29 cellular contexts compared by ENCODE assay signal in genomic region chr1:58862728-58863385, GRCh38.
A peak's percentile ranks its signal among the peaks of the same experiment; 100 is the strongest.
DNase-seq lines count a peak whose midpoint lies in the region; ATAC-seq, FAIRE-seq and TF ChIP-seq lines count a peak whose summit lies in the region.
"Had no signal": no experiment of that assay in that cellular context is flagged by ENCODE, and none has a peak within 500 bp of the region (broad histone marks: within the 10 kb centered on the region; RNA-seq: fewer than 3 reads in every experiment).

No MANE protein-coding gene starts in this region.

- intact Hi-C loops in mucosa of descending colon (cut with DNase I, micrococcal nuclease) (no loop called here), tibial artery (cut with DNase I; ENCODE audit: low total_unique reads) (no loop called here)

- no peak overlapping the region for H3K4me3 ChIP-seq in mucosa of descending colon
- H3K4me3 ChIP-seq in tibial artery, result no peak overlapping the region
- H3K4me3 ChIP-seq: esophagus squamous epithelium, hepatocyte, smooth muscle cell, stomach, tibial nerve had no signal

- H3K27me3 ChIP-seq in tibial artery, result no peaks in the 10 kb centered on the region
- H3K27me3 ChIP-seq: esophagus squamous epithelium, hepatocyte, stomach, tibial nerve had no signal

- no peak for FAIRE-seq in GM12892 (lab: Jason Lieb, UNC)
- FAIRE-seq: A204.1, endometrium had no signal

- H3K4me1 ChIP-seq in mucosa of descending colon (ENCODE audit: low read depth), result peaks cover 7% of the 10 kb centered on the region
- H3K4me1 ChIP-seq in tibial artery, result no peaks in the 10 kb centered on the region

- no peaks in the 10 kb centered on the region for H3K9me3 ChIP-seq in mucosa of descending colon
- no peaks in the 10 kb centered on the region for H3K9me3 ChIP-seq in tibial artery
- H3K9me3 ChIP-seq: esophagus squamous epithelium, stomach, tibial nerve had no signal

- no peak for TF ChIP-seq POLR2A in GM12892 (IDR thresholded peaks at IDR 0.05; ENCODE audit: low read depth, low read length)

- ATAC-seq in mucosa of descending colon, result no peak
- ATAC-seq: CD8-positive, alpha-beta T cell; left lobe of liver had no signal

- no peak overlapping the region for H3K27ac ChIP-seq in tibial artery
- H3K27ac ChIP-seq: esophagus squamous epithelium, hepatocyte, RWPE1, stomach, tibial nerve had no signal

- no peaks in the 10 kb centered on the region for H3K36me3 ChIP-seq in mucosa of descending colon (ENCODE audit: low read depth)
- H3K36me3 ChIP-seq in tibial artery, result no peaks in the 10 kb centered on the region
- H3K36me3 ChIP-seq: esophagus squamous epithelium, stomach, tibial nerve had no signal

- DNase-seq in NCI-H2107 treated with DMSO at 0.1 percent for 48 hours (lab: John Stamatoyannopoulos, UW; ENCODE audit: unreplicated experiment) (peak; percentile 85), NCI-H2107 (lab: John Stamatoyannopoulos, UW) (no peak), NCI-H2227 treated with DMSO at 0.1 percent for 48 hours (lab: John Stamatoyannopoulos, UW) (peak; percentile 87), globus pallidus (ENCODE audit: low spot score) (peak; percentile 91), pons (ENCODE audit: low spot score) (peak; percentile 96), mucosa of descending colon (no peak), GM12892 (ENCODE audit: insufficient read length) (no peak), tibial artery (no peak)
- DNase-seq: activated CD4-positive, alpha-beta T cell treated with anti-CD3 and anti-CD28 coated beads, Interleukin-2, amount 50 U/mL, for 48 hours; activated naive CD4-positive, alpha-beta T cell treated with Interleukin-2 at 50 U/mL for 16 hours; AML-193; CD8-positive, alpha-beta T cell; esophagus squamous epithelium; foreskin melanocyte; GF-D8; immature natural killer cell; naive B cell; NCI-H1694; retina; stimulated activated CD4-positive, alpha-beta T cell treated with anti-CD3 and anti-CD28 coated beads, Interleukin-2, amount 100 ng/mL, for 24 hours; stomach; T-helper 1 cell had no signal

- TF ChIP-seq CTCF in mucosa of descending colon (IDR thresholded peaks at IDR 0.05), result no peak
- no peak for TF ChIP-seq CTCF in tibial artery (IDR thresholded peaks at IDR 0.05)

Comparison
In these comparisons a context has a peak if more than half of its experiments do, and no peak if none do; other contexts are left out.
1. DNase-seq: peak in NCI-H2107 treated with DMSO at 0.1 percent for 48 hours (single experiment), NCI-H2227 treated with DMSO at 0.1 percent for 48 hours (single experiment), globus pallidus (single experiment) and pons (single experiment); none in NCI-H2107 (single experiment), mucosa of descending colon (0 of 3), GM12892 (single experiment) and tibial artery (0 of 2).